Comparison of ENCODE assay signal across 19 cellular contexts in genomic region chr10:124164252-124164651, GRCh38.
"Had no signal": no experiment of that assay in that cellular context is flagged by ENCODE, and none has a peak within 500 bp of the region (broad histone marks: within the 10 kb centered on the region; RNA-seq: fewer than 3 reads in every experiment).

No MANE protein-coding gene starts in this region.

- H3K4me3 ChIP-seq: breast epithelium, colonic mucosa, lower lobe of right lung, spleen, testis, vagina had no signal

- H3K4me1 Mint-ChIP-seq: activated naive CD8-positive, alpha-beta T cell treated with anti-CD3 and anti-CD28 coated beads for 36 hours; central memory CD8-positive, alpha-beta T cell had no signal

- H3K36me3 Mint-ChIP-seq: activated naive CD8-positive, alpha-beta T cell treated with anti-CD3 and anti-CD28 coated beads for 36 hours; type B pancreatic cell; WTC11 had no signal

- H3K4me3 Mint-ChIP-seq: activated naive CD8-positive, alpha-beta T cell treated with anti-CD3 and anti-CD28 coated beads for 36 hours; activated T-cell treated with anti-CD3 and anti-CD28 coated beads, Interleukin-2, amount 50 U/mL, for 4 hours; central memory CD8-positive, alpha-beta T cell; type B pancreatic cell; WTC11 had no signal

- H3K9me3 Mint-ChIP-seq: activated naive CD8-positive, alpha-beta T cell treated with anti-CD3 and anti-CD28 coated beads for 36 hours; activated T-cell treated with anti-CD3 and anti-CD28 coated beads, Interleukin-2, amount 50 U/mL, for 4 hours; central memory CD8-positive, alpha-beta T cell; type B pancreatic cell had no signal

- DNase-seq: activated CD8-positive, alpha-beta memory T cell treated with anti-CD3 and anti-CD28 coated beads, Interleukin-2, amount 50 U/mL, for 4 hours; activated naive CD4-positive, alpha-beta T cell treated with Interleukin-2 at 50 U/mL for 16 hours; activated naive CD8-positive, alpha-beta T cell treated with anti-CD3 and anti-CD28 coated beads for 36 hours; activated T-cell treated with anti-CD3 and anti-CD28 coated beads, Interleukin-2, amount 50 U/mL, for 4 hours; colonic mucosa; kidney; lower lobe of right lung; midbrain; occipital lobe; retina; spleen; stimulated activated CD4-positive, alpha-beta T cell treated with anti-CD3 and anti-CD28 coated beads, Interleukin-4, amount 100 ng/mL, for 1 hour; stimulated activated naive CD4-positive, alpha-beta T cell; testis had no signal

- H3K27ac Mint-ChIP-seq: activated naive CD8-positive, alpha-beta T cell treated with anti-CD3 and anti-CD28 coated beads for 36 hours; type B pancreatic cell; WTC11 had no signal

- ATAC-seq: activated T-cell treated with anti-CD3 and anti-CD28 coated beads, Interleukin-2, amount 50 U/mL, for 4 hours; lower lobe of right lung; WTC11 had no signal
